ENCODE assay signal across 10 cellular contexts in genomic region chr12:64675795-64676194, GRCh38.
A peak's percentile ranks its signal among the peaks of the same experiment; 100 is the strongest.
DNase-seq lines count a peak whose midpoint lies in the region; ATAC-seq and TF ChIP-seq lines count a peak whose summit lies in the region.
"Had no signal": no experiment of that assay in that cellular context is flagged by ENCODE, and none has a peak within 500 bp of the region (broad histone marks: within the 10 kb centered on the region; RNA-seq: fewer than 3 reads in every experiment).

No MANE protein-coding gene starts in this region.

- no peaks in the 10 kb centered on the region for H3K27me3 ChIP-seq in breast epithelium

- DNase-seq in MCF 10A (ENCODE audit: unreplicated experiment): peak; percentile 71
- no peak for DNase-seq in breast epithelium (ENCODE audit: low spot score in 2 of 2)
- peak; percentile 63 for DNase-seq in amniotic epithelial cell (ENCODE audit: low read depth)
- DNase-seq in left colon: peak in 1 of 2 donors; percentile 72
- no peak for DNase-seq in glutamatergic neuron
- no peak for DNase-seq in effector CD8-positive, alpha-beta T cell (lab: John Stamatoyannopoulos, UW)
- DNase-seq: activated CD4-positive, alpha-beta T cell treated with anti-CD3 and anti-CD28 coated beads, Interleukin-2, amount 50 U/mL, for 4 hours; NCI-H1092 had no signal

- no peaks in the 10 kb centered on the region for H3K36me3 Mint-ChIP-seq in MCF 10A (ENCODE audit: insufficient read depth, unreplicated experiment)
- no peaks in the 10 kb centered on the region for H3K36me3 Mint-ChIP-seq in glutamatergic neuron (ENCODE audit: unreplicated experiment)

- CTCF ChIA-PET in MCF 10A (lab: Yijun Ruan, JAX): interaction anchor here (0.7 to 6.7 kb wide), 3 partner anchors 13 to 126 kb away, joined by 4 to 49 read pairs (median 8); partner anchors contain the start of gene RASSF3

- H3K4me1 ChIP-seq in breast epithelium: peaks cover 0 to 18% of the 10 kb centered on the region in 2 donors

- peak overlapping the region in 1 of 2 donors; percentile 39 for H3K27ac ChIP-seq in breast epithelium

- no peaks in the 10 kb centered on the region for H3K27me3 Mint-ChIP-seq in MCF 10A (ENCODE audit: insufficient read depth, unreplicated experiment)
- H3K27me3 Mint-ChIP-seq in glutamatergic neuron (ENCODE audit: unreplicated experiment): peaks cover 7% of the 10 kb centered on the region

- no peak for TF ChIP-seq POLR2A in breast epithelium (IDR thresholded peaks at IDR 0.05)

- intact Hi-C loops in MCF 10A (cut with micrococcal nuclease) (no loop called here), breast epithelium (cut with DNase I; ENCODE audit: low total_unique reads) (no loop called here), left colon (cut with DNase I, micrococcal nuclease) (loop anchor here in 1 of 2 donors (10.0 kb wide), 1 partner anchor 51 kb away; no protein-coding TSS in a partner anchor)

- POLR2A ChIA-PET in MCF 10A (lab: Yijun Ruan, JAX): no interaction called here

- ATAC-seq in left colon (peak; percentile 41), GM21381 (IDR thresholded peaks at IDR 0.05; ENCODE audit: unreplicated experiment) (no peak), GM18873 (IDR thresholded peaks at IDR 0.05; ENCODE audit: low FRiP score, unreplicated experiment) (no peak)

- H3K9me3 Mint-ChIP-seq in MCF 10A (ENCODE audit: unreplicated experiment): no peaks in the 10 kb centered on the region
- H3K9me3 Mint-ChIP-seq in glutamatergic neuron (ENCODE audit: unreplicated experiment): peaks cover 6% of the 10 kb centered on the region

- TF ChIP-seq CTCF in MCF 10A (IDR thresholded peaks at IDR 0.05; ENCODE audit: unreplicated experiment) (no peak), breast epithelium (IDR thresholded peaks at IDR 0.05) (no peak), glutamatergic neuron (IDR thresholded peaks at IDR 0.05; ENCODE audit: partially characterized antibody, unreplicated experiment) (no peak)

- no TSS peak for BruUV-seq in MCF 10A (replicated peaks; lab: Mats Ljungman, UMichigan)

- H3K4me3 Mint-ChIP-seq in MCF 10A (ENCODE audit: unreplicated experiment): no peak overlapping the region
- H3K4me3 Mint-ChIP-seq in glutamatergic neuron (ENCODE audit: unreplicated experiment): no peak overlapping the region

- H3K4me1 Mint-ChIP-seq in MCF 10A (ENCODE audit: insufficient read depth, unreplicated experiment): peaks cover 57% of the 10 kb centered on the region
- H3K4me1 Mint-ChIP-seq in glutamatergic neuron (ENCODE audit: low read depth, unreplicated experiment): peaks cover 35% of the 10 kb centered on the region

- no peak overlapping the region for H3K4me3 ChIP-seq in breast epithelium

- no peaks in the 10 kb centered on the region for H3K9me3 ChIP-seq in breast epithelium

- H3K36me3 ChIP-seq in breast epithelium: no peaks in the 10 kb centered on the region

- H3K27ac Mint-ChIP-seq in MCF 10A (ENCODE audit: low read depth, unreplicated experiment): peak overlapping the region; percentile 42
- no peak overlapping the region for H3K27ac Mint-ChIP-seq in glutamatergic neuron (ENCODE audit: unreplicated experiment)

Comparison
In these comparisons a context has a peak if more than half of its experiments do, and no peak if none do; other contexts are left out.
1. DNase-seq: peak in MCF 10A (single experiment) and amniotic epithelial cell (single experiment); none in breast epithelium (0 of 2), glutamatergic neuron (single experiment) and effector CD8-positive, alpha-beta T cell (single experiment).